ENCODE assay signal across 8 cellular contexts in genomic region chr17:58082341-58082869, GRCh38. TPM values are rescaled to one million over a fixed set of nuclear protein-coding genes. Genes with fewer than 3 reads are reported as not detected.
DNase-seq lines count a peak whose midpoint lies in the region; ATAC-seq lines count a peak whose summit lies in the region.

No MANE protein-coding gene starts in this region.

- H3K36me3 Mint-ChIP-seq in activated CD4-positive, alpha-beta memory T cell treated with anti-CD3 and anti-CD28 coated beads, Interleukin-2, amount 10 ng/mL, durations not matched to agents 7 days and 5 days (ENCODE audit: low read depth), result peaks cover 24% of the 10 kb centered on the region
- peaks cover 4 to 11% of the 10 kb centered on the region in 2 donors for H3K36me3 Mint-ChIP-seq in stimulated activated naive B cell treated with anti-CD40 and anti-IgM and Interleukin-4, amounts not matched to agents 10 μg/mL and 1 μg/mL and 100 μg/mL, for 72 hours

- peak overlapping the region; percentile 59 for H3K27ac Mint-ChIP-seq in activated CD4-positive, alpha-beta memory T cell treated with anti-CD3 and anti-CD28 coated beads, Interleukin-2, amount 10 ng/mL, durations not matched to agents 7 days and 5 days
- no peak overlapping the region for H3K27ac Mint-ChIP-seq in stimulated activated naive B cell treated with anti-CD40 and anti-IgM and Interleukin-4, amounts not matched to agents 10 μg/mL and 1 μg/mL and 100 μg/mL, for 72 hours

- ATAC-seq in stimulated activated naive B cell treated with anti-CD40 and anti-IgM and Interleukin-4, amounts not matched to agents 10 μg/mL and 1 μg/mL and 100 μg/mL, for 72 hours (replicated peaks), result no peak

- CTCF ChIA-PET in activated CD4-positive, alpha-beta memory T cell treated with anti-CD3 and anti-CD28 coated beads, Interleukin-2, amount 10 ng/mL, durations not matched to agents 7 days and 5 days (lab: Charles Lee), result interaction anchor here (0.9 to 1.5 kb wide), 3 partner anchors 75 to 335 kb away, joined by 3 to 4 read pairs (median 3); partner anchors contain the start of genes RNF43 and SRSF1

- H3K4me1 Mint-ChIP-seq in activated CD4-positive, alpha-beta memory T cell treated with anti-CD3 and anti-CD28 coated beads, Interleukin-2, amount 10 ng/mL, durations not matched to agents 7 days and 5 days, result peaks cover 32% of the 10 kb centered on the region
- H3K4me1 Mint-ChIP-seq in stimulated activated naive B cell treated with anti-CD40 and anti-IgM and Interleukin-4, amounts not matched to agents 10 μg/mL and 1 μg/mL and 100 μg/mL, for 72 hours, result peaks cover 18 to 37% of the 10 kb centered on the region in 2 donors

- peak overlapping the region; percentile 67 for H3K27ac ChIP-seq in layer of hippocampus (ENCODE audit: low read depth, low read length)

- POLR2A ChIA-PET in activated CD4-positive, alpha-beta memory T cell treated with anti-CD3 and anti-CD28 coated beads, Interleukin-2, amount 10 ng/mL, durations not matched to agents 7 days and 5 days (lab: Charles Lee), result interaction anchor here (2.2 to 5.9 kb wide), 3 partner anchors 76 to 137 kb away, joined by 6 to 47 read pairs (median 14); partner anchors contain the start of genes MKS1 and SRSF1

- no peak overlapping the region for H3K4me3 Mint-ChIP-seq in activated CD4-positive, alpha-beta memory T cell treated with anti-CD3 and anti-CD28 coated beads, Interleukin-2, amount 10 ng/mL, durations not matched to agents 7 days and 5 days
- peak overlapping the region; percentile 71 to 85 for H3K4me3 Mint-ChIP-seq in stimulated activated naive B cell treated with anti-CD40 and anti-IgM and Interleukin-4, amounts not matched to agents 10 μg/mL and 1 μg/mL and 100 μg/mL, for 72 hours

- no peaks in the 10 kb centered on the region for H3K9me3 Mint-ChIP-seq in activated CD4-positive, alpha-beta memory T cell treated with anti-CD3 and anti-CD28 coated beads, Interleukin-2, amount 10 ng/mL, durations not matched to agents 7 days and 5 days
- H3K9me3 Mint-ChIP-seq in stimulated activated naive B cell treated with anti-CD40 and anti-IgM and Interleukin-4, amounts not matched to agents 10 μg/mL and 1 μg/mL and 100 μg/mL, for 72 hours, result no peaks in the 10 kb centered on the region

- DNase-seq in NCI-H82 (lab: John Stamatoyannopoulos, UW) (peak; percentile 41), NCI-H82 treated with DMSO at 0.1 percent for 48 hours (lab: John Stamatoyannopoulos, UW; ENCODE audit: unreplicated experiment) (no peak), GF-D8 (lab: John Stamatoyannopoulos, UW) (no peak)
- DNase-seq in activated CD4-positive, alpha-beta memory T cell treated with anti-CD3 and anti-CD28 coated beads, Interleukin-2, amount 10 ng/mL, durations not matched to agents 7 days and 5 days, result no peak
- DNase-seq in stimulated activated naive B cell treated with anti-CD40 and anti-IgM and Interleukin-4, amounts not matched to agents 10 μg/mL and 1 μg/mL and 100 μg/mL, for 72 hours, result no peak
- no peak for DNase-seq in stimulated activated CD4-positive, alpha-beta T cell treated with anti-CD3 and anti-CD28 coated beads, Interleukin-2, amount 100 ng/mL, for 24 hours
- no peak for DNase-seq in stimulated activated CD4-positive, alpha-beta T cell treated with anti-CD3 and anti-CD28 coated beads, Interleukin-1b, Interleukin-23, amount 100 ng/mL, for 48 hours

- H3K27me3 ChIP-seq in layer of hippocampus (ENCODE audit: control insufficient read depth, insufficient read depth, low read length), result no peaks in the 10 kb centered on the region

- H3K27me3 Mint-ChIP-seq in activated CD4-positive, alpha-beta memory T cell treated with anti-CD3 and anti-CD28 coated beads, Interleukin-2, amount 10 ng/mL, durations not matched to agents 7 days and 5 days, result peaks cover 30% of the 10 kb centered on the region
- no peaks in the 10 kb centered on the region for H3K27me3 Mint-ChIP-seq in stimulated activated naive B cell treated with anti-CD40 and anti-IgM and Interleukin-4, amounts not matched to agents 10 μg/mL and 1 μg/mL and 100 μg/mL, for 72 hours

RNA-seq across cellular contexts. Expression of gene DYNLL2, which starts 0.8 kb away (rescaled TPM):
- total RNA-seq in activated CD4-positive, alpha-beta memory T cell treated with anti-CD3 and anti-CD28 coated beads, Interleukin-2, amount 10 ng/mL, durations not matched to agents 7 days and 5 days, result 10 to 100 TPM; 29.4 to 29.7 TPM
